ENCODE assay signal across 8 cellular contexts in genomic region chr15:80404719-80405553, GRCh38. TPM values are rescaled to one million over a fixed set of nuclear protein-coding genes. Genes with fewer than 3 reads are reported as not detected.
DNase-seq lines count a peak whose midpoint lies in the region; ATAC-seq and TF ChIP-seq lines count a peak whose summit lies in the region.

No MANE protein-coding gene starts in this region.

- peaks cover 3% of the 10 kb centered on the region for H3K4me1 Mint-ChIP-seq in activated T-helper 2 cell treated with anti-CD3 and anti-CD28 coated beads, Interferon-gamma antibody, Interleukin-2, Interleukin-4, amounts not matched to agents 10 μg/mL and 5 μg/mL and 100 μg/mL, durations not matched to agents 14 hours and 24 hours and 36 hours (ENCODE audit: low read depth)

- intact Hi-C loops in activated T-helper 2 cell treated with anti-CD3 and anti-CD28 coated beads, Interferon-gamma antibody, Interleukin-2, Interleukin-4, amounts not matched to agents 10 μg/mL and 5 μg/mL and 100 μg/mL, durations not matched to agents 14 hours and 24 hours and 36 hours (cut with micrococcal nuclease), result no loop called here
- intact Hi-C loops in sigmoid colon (cut with DNase I), result no loop called here

- TF ChIP-seq EP300 in sigmoid colon (IDR thresholded peaks at IDR 0.05), result no peak

- WGBS in sigmoid colon, 2 donors, result 4 to 6% methylated on average over 38 of the region's 38 CpGs

- no peak for TF ChIP-seq POLR2A in sigmoid colon (IDR thresholded peaks at IDR 0.05)

- H3K4me3 ChIP-seq in sigmoid colon, result peak overlapping the region; percentile 49 to 65 (median 61)

- no peaks in the 10 kb centered on the region for H3K9me3 Mint-ChIP-seq in activated T-helper 2 cell treated with anti-CD3 and anti-CD28 coated beads, Interferon-gamma antibody, Interleukin-2, Interleukin-4, amounts not matched to agents 10 μg/mL and 5 μg/mL and 100 μg/mL, durations not matched to agents 14 hours and 24 hours and 36 hours

- peak; percentile 45 for DNase-seq in 8988T
- peak; percentile 44 for DNase-seq in GM20000 (ENCODE audit: low spot score)
- no peak for DNase-seq in activated T-helper 2 cell treated with anti-CD3 and anti-CD28 coated beads, Interferon-gamma antibody, Interleukin-2, Interleukin-4, amounts not matched to agents 10 μg/mL and 5 μg/mL and 100 μg/mL, durations not matched to agents 14 hours and 24 hours and 36 hours (ENCODE audit: low spot score)
- DNase-seq in hepatic stellate cell (ENCODE audit: low spot score), result peak; percentile 23
- DNase-seq in sigmoid colon, result no peak
- no peak for DNase-seq in SIG-M5 (lab: John Stamatoyannopoulos, UW)
- no peak for DNase-seq in NCI-H2081 (lab: John Stamatoyannopoulos, UW)

- H3K4me3 Mint-ChIP-seq in activated T-helper 2 cell treated with anti-CD3 and anti-CD28 coated beads, Interferon-gamma antibody, Interleukin-2, Interleukin-4, amounts not matched to agents 10 μg/mL and 5 μg/mL and 100 μg/mL, durations not matched to agents 14 hours and 24 hours and 36 hours (ENCODE audit: low read depth), result peak overlapping the region; percentile 17

- H3K27ac Mint-ChIP-seq in activated T-helper 2 cell treated with anti-CD3 and anti-CD28 coated beads, Interferon-gamma antibody, Interleukin-2, Interleukin-4, amounts not matched to agents 10 μg/mL and 5 μg/mL and 100 μg/mL, durations not matched to agents 14 hours and 24 hours and 36 hours, result no peak overlapping the region

- H3K27ac ChIP-seq in sigmoid colon, result peak overlapping the region; percentile 39 to 81 (median 68)

- H3K9me3 ChIP-seq in sigmoid colon, result no peaks in the 10 kb centered on the region

- peaks cover 0 to 13% (median 10%) of the 10 kb centered on the region in 4 donors for H3K4me1 ChIP-seq in sigmoid colon

- H3K27me3 ChIP-seq in sigmoid colon, result no peaks in the 10 kb centered on the region

- no peaks in the 10 kb centered on the region for H3K36me3 Mint-ChIP-seq in activated T-helper 2 cell treated with anti-CD3 and anti-CD28 coated beads, Interferon-gamma antibody, Interleukin-2, Interleukin-4, amounts not matched to agents 10 μg/mL and 5 μg/mL and 100 μg/mL, durations not matched to agents 14 hours and 24 hours and 36 hours (ENCODE audit: low read depth)

- peaks cover 68% of the 10 kb centered on the region for H3K27me3 Mint-ChIP-seq in activated T-helper 2 cell treated with anti-CD3 and anti-CD28 coated beads, Interferon-gamma antibody, Interleukin-2, Interleukin-4, amounts not matched to agents 10 μg/mL and 5 μg/mL and 100 μg/mL, durations not matched to agents 14 hours and 24 hours and 36 hours (ENCODE audit: low read depth)

- no peak for TF ChIP-seq CTCF in GM20000 (IDR thresholded peaks at IDR 0.05; ENCODE audit: extremely low read depth, missing control alignments)
- no peak for TF ChIP-seq CTCF in sigmoid colon (IDR thresholded peaks at IDR 0.05)

- H3K36me3 ChIP-seq in sigmoid colon, result no peaks in the 10 kb centered on the region

- no peak for ATAC-seq in HG02610 (IDR thresholded peaks at IDR 0.05; ENCODE audit: unreplicated experiment)

RNA-seq across cellular contexts. Expression of gene ARNT2, which starts 0.8 kb away (rescaled TPM):
- total RNA-seq in activated T-helper 2 cell treated with anti-CD3 and anti-CD28 coated beads, Interferon-gamma antibody, Interleukin-2, Interleukin-4, amounts not matched to agents 10 μg/mL and 5 μg/mL and 100 μg/mL, durations not matched to agents 14 hours and 24 hours and 36 hours, result 0.28 TPM in 1 of 2 replicates, not detected in the other
- total RNA-seq in sigmoid colon, result 10 to 100 TPM in 1 of 4 donors, 1 to 10 TPM in 3; 4.3 to 16.1 (median 7.0) TPM
- 1 to 10 TPM; 1.2 to 2.7 (median 1.8) TPM for polyA plus RNA-seq in sigmoid colon

Comparison
In these comparisons a context has a peak if more than half of its experiments do, and no peak if none do; other contexts are left out.
1. DNase-seq: peak in 8988T (single experiment), GM20000 (single experiment) and hepatic stellate cell (single experiment); none in activated T-helper 2 cell treated with anti-CD3 and anti-CD28 coated beads, Interferon-gamma antibody, Interleukin-2, Interleukin-4, amounts not matched to agents 10 μg/mL and 5 μg/mL and 100 μg/mL, durations not matched to agents 14 hours and 24 hours and 36 hours (single experiment), sigmoid colon (single experiment), SIG-M5 (single experiment) and NCI-H2081 (0 of 2).